In genomic region chr7:17342726-17343125, GRCh38 we compare ENCODE assay signal across 16 cellular contexts.
"Had no signal": no experiment of that assay in that cellular context is flagged by ENCODE, and none has a peak within 500 bp of the region (broad histone marks: within the 10 kb centered on the region; RNA-seq: fewer than 3 reads in every experiment).

No MANE protein-coding gene starts in this region.

- H3K4me1 Mint-ChIP-seq: stimulated activated memory B cell treated with anti-CD40 and anti-IgM and Interleukin-4, amounts not matched to agents 10 μg/mL and 1 μg/mL and 100 μg/mL, for 72 hours had no signal

- ATAC-seq: naive thymus-derived CD4-positive, alpha-beta T cell; right cardiac atrium; stimulated activated memory B cell treated with anti-CD40 and anti-IgM and Interleukin-4, amounts not matched to agents 10 μg/mL and 1 μg/mL and 100 μg/mL, for 72 hours had no signal

- H3K4me3 Mint-ChIP-seq: activated naive CD8-positive, alpha-beta T cell; stimulated activated memory B cell treated with anti-CD40 and anti-IgM and Interleukin-4, amounts not matched to agents 10 μg/mL and 1 μg/mL and 100 μg/mL, for 72 hours had no signal

- H3K36me3 ChIP-seq: neutrophil, WERI-Rb-1 had no signal

- H3K9me3 Mint-ChIP-seq: naive thymus-derived CD4-positive, alpha-beta T cell; stimulated activated memory B cell treated with anti-CD40 and anti-IgM and Interleukin-4, amounts not matched to agents 10 μg/mL and 1 μg/mL and 100 μg/mL, for 72 hours had no signal

- H3K27me3 Mint-ChIP-seq: activated naive CD8-positive, alpha-beta T cell; naive thymus-derived CD4-positive, alpha-beta T cell; stimulated activated memory B cell treated with anti-CD40 and anti-IgM and Interleukin-4, amounts not matched to agents 10 μg/mL and 1 μg/mL and 100 μg/mL, for 72 hours had no signal

- DNase-seq: activated CD4-positive, alpha-beta T cell treated with anti-CD3 and anti-CD28 coated beads for 4 hours; activated CD8-positive, alpha-beta memory T cell treated with anti-CD3 and anti-CD28 coated beads for 24 hours; activated effector memory CD4-positive, alpha-beta T cell treated with Interleukin-2 at 50 U/mL for 16 hours; hypothalamus; naive thymus-derived CD4-positive, alpha-beta T cell; right cardiac atrium; substantia nigra; T-helper 9 cell; transverse colon; WERI-Rb-1 had no signal

- H3K27ac Mint-ChIP-seq: activated naive CD8-positive, alpha-beta T cell; naive thymus-derived CD4-positive, alpha-beta T cell; stimulated activated memory B cell treated with anti-CD40 and anti-IgM and Interleukin-4, amounts not matched to agents 10 μg/mL and 1 μg/mL and 100 μg/mL, for 72 hours had no signal

- H3K27me3 ChIP-seq: ascending aorta, neutrophil, transverse colon had no signal

- FAIRE-seq: bronchial epithelial cell, endothelial cell of umbilical vein had no signal

- H3K9me3 ChIP-seq: ascending aorta, neutrophil, transverse colon had no signal

- H3K4me3 ChIP-seq: ascending aorta, transverse colon had no signal

- H3K27ac ChIP-seq: ascending aorta, neutrophil, transverse colon, WERI-Rb-1 had no signal
